Comparison of ENCODE assay signal across 8 cellular contexts in genomic region chr17:879546-879945, GRCh38.
DNase-seq lines count a peak whose midpoint lies in the region; ATAC-seq and TF ChIP-seq lines count a peak whose summit lies in the region.

No MANE protein-coding gene starts in this region.

- H3K4me1 Mint-ChIP-seq in CD4-positive, CD25-positive, alpha-beta regulatory T cell = peaks cover 0 to 13% (median 5%) of the 10 kb centered on the region in 4 donors

- ATAC-seq in CD4-positive, CD25-positive, alpha-beta regulatory T cell (ENCODE audit: low read depth in 2 of 2) = peak; percentile 53 to 58
- no peak for ATAC-seq in GM19397 (IDR thresholded peaks at IDR 0.05; ENCODE audit: unreplicated experiment)

- no peak overlapping the region for H3K4me2 ChIP-seq in hepatocyte

- H3K4me3 ChIP-seq in CD4-positive, CD25-positive, alpha-beta regulatory T cell (ENCODE audit: low read depth, low read length) = no peak overlapping the region
- H3K4me3 ChIP-seq in ascending aorta (peak overlapping the region in 1 of 2 donors; percentile 11), hepatocyte (no peak overlapping the region), skin epidermis (no peak overlapping the region)

- WGBS in hepatocyte (ENCODE audit: low lambda C conversion rate, missing lambda C conversion rate) = 44% methylated on average over 16 of the region's 16 CpGs

- no peaks in the 10 kb centered on the region for H3K36me3 Mint-ChIP-seq in CD4-positive, CD25-positive, alpha-beta regulatory T cell

- H3K27me3 ChIP-seq in CD4-positive, CD25-positive, alpha-beta regulatory T cell (ENCODE audit: control insufficient read depth, insufficient read depth, low read length) = no peaks in the 10 kb centered on the region
- no peaks in the 10 kb centered on the region for H3K27me3 ChIP-seq in ascending aorta
- no peaks in the 10 kb centered on the region for H3K27me3 ChIP-seq in hepatocyte

- H3K27ac ChIP-seq in CD4-positive, CD25-positive, alpha-beta regulatory T cell (ENCODE audit: insufficient read depth, low read length, poor library complexity, severe bottlenecking) = no peak overlapping the region
- H3K27ac ChIP-seq in ascending aorta = peak overlapping the region; percentile 70
- H3K27ac ChIP-seq in hepatocyte = peak overlapping the region; percentile 67
- H3K27ac ChIP-seq in skin epidermis = peak overlapping the region in 16 of 21 experiments; percentile 3 to 76 (median 62)

- intact Hi-C loops in ascending aorta (cut with DNase I) = no loop called here

- H4K20me1 ChIP-seq in hepatocyte (ENCODE audit: insufficient read depth, poor library complexity, severe bottlenecking) = peaks cover 4% of the 10 kb centered on the region

- peaks cover 88% of the 10 kb centered on the region for H3K79me2 ChIP-seq in hepatocyte

- H3K4me3 Mint-ChIP-seq in CD4-positive, CD25-positive, alpha-beta regulatory T cell = no peak overlapping the region

- no peaks in the 10 kb centered on the region for H3K36me3 ChIP-seq in CD4-positive, CD25-positive, alpha-beta regulatory T cell (ENCODE audit: control insufficient read depth, insufficient read depth, low read length)
- no peaks in the 10 kb centered on the region for H3K36me3 ChIP-seq in ascending aorta
- H3K36me3 ChIP-seq in hepatocyte (replicated peaks; ENCODE audit: insufficient read depth, low read depth) = no peaks in the 10 kb centered on the region

- H3K9me3 Mint-ChIP-seq in CD4-positive, CD25-positive, alpha-beta regulatory T cell = peaks cover 0 to 4% (median 0%) of the 10 kb centered on the region in 7 donors

- H2AFZ ChIP-seq in hepatocyte = no peak overlapping the region

- TF ChIP-seq CTCF in ascending aorta (IDR thresholded peaks at IDR 0.05) (peak; percentile 33 to 52 (median 45)), hepatocyte (IDR thresholded peaks at IDR 0.05; ENCODE audit: poor library complexity) (peak; percentile 60)

- H3K9me3 ChIP-seq in CD4-positive, CD25-positive, alpha-beta regulatory T cell (ENCODE audit: control insufficient read depth in 2 of 2, low read length in 2 of 2) = no peaks in the 10 kb centered on the region
- H3K9me3 ChIP-seq in ascending aorta (no peaks in the 10 kb centered on the region), hepatocyte (ENCODE audit: low read depth) (no peaks in the 10 kb centered on the region)

- no peaks in the 10 kb centered on the region for H3K9me2 ChIP-seq in hepatocyte (replicated peaks; ENCODE audit: insufficient read depth)

- H3K27ac Mint-ChIP-seq in CD4-positive, CD25-positive, alpha-beta regulatory T cell = no peak overlapping the region

- peak; percentile 47 to 81 (median 67) for DNase-seq in CD4-positive, CD25-positive, alpha-beta regulatory T cell
- DNase-seq in HuH-7 (ENCODE audit: low spot score) (peak; percentile 33), T follicular helper cell (ENCODE audit: low read depth) (peak; percentile 56), ascending aorta (ENCODE audit: low spot score in 2 of 2) (peak; percentile 18 to 75), hepatocyte (ENCODE audit: low spot score) (peak; percentile 86), NCI-H510A treated with DMSO at 0.1 percent for 48 hours (lab: John Stamatoyannopoulos, UW) (no peak)

- peaks cover 20% of the 10 kb centered on the region for H3K27me3 Mint-ChIP-seq in CD4-positive, CD25-positive, alpha-beta regulatory T cell

- peaks cover 5% of the 10 kb centered on the region for H3K4me1 ChIP-seq in CD4-positive, CD25-positive, alpha-beta regulatory T cell (ENCODE audit: control insufficient read depth, insufficient read depth, low read length, poor library complexity, severe bottlenecking)
- H3K4me1 ChIP-seq in ascending aorta (peaks cover 3 to 6% of the 10 kb centered on the region in 2 donors), hepatocyte (ENCODE audit: insufficient read depth) (peaks cover 13% of the 10 kb centered on the region)
